27 cellular contexts compared by ENCODE assay signal in genomic region chr10:63363951-63364350, GRCh38.
A peak's percentile ranks its signal among the peaks of the same experiment; 100 is the strongest.
DNase-seq lines count a peak whose midpoint lies in the region; ATAC-seq, FAIRE-seq and TF ChIP-seq lines count a peak whose summit lies in the region.
"Had no signal": no experiment of that assay in that cellular context is flagged by ENCODE, and none has a peak within 500 bp of the region (broad histone marks: within the 10 kb centered on the region; RNA-seq: fewer than 3 reads in every experiment).

No MANE protein-coding gene starts in this region.

- no peaks in the 10 kb centered on the region for H3K27me3 ChIP-seq in Caco-2 (replicated peaks; ENCODE audit: control insufficient read depth, insufficient read depth, low read length)
- H3K27me3 ChIP-seq in HepG2 (ENCODE audit: control insufficient read depth in 1 of 2, insufficient read depth in 2 of 2, low read length in 2 of 2) = no peaks in the 10 kb centered on the region; a peak in 1 of 5 replicates
- no peaks in the 10 kb centered on the region for H3K27me3 ChIP-seq in right lobe of liver
- H3K27me3 ChIP-seq: BE2C, BLaER1 had no signal

- H3K9ac ChIP-seq in HepG2 (ENCODE audit: insufficient read depth, low read depth, low read length) = no peak overlapping the region
- H3K9ac ChIP-seq: BLaER1 had no signal

- H3K4me2 ChIP-seq in HepG2 (ENCODE audit: low read depth, low read length) = no peak overlapping the region
- H3K4me2 ChIP-seq: BLaER1 had no signal

- TF ChIP-seq POLR2A in HepG2 (IDR thresholded peaks at IDR 0.05; ENCODE audit: insufficient read depth in 1 of 2, low read depth in 2 of 2, low read length in 2 of 2) (no peak), right lobe of liver (IDR thresholded peaks at IDR 0.05) (no peak)

- peak; percentile 40 for ATAC-seq in left colon
- ATAC-seq in HepG2 = no peak
- peak in 3 of 4 donors; percentile 20 to 66 (median 37) for ATAC-seq in right lobe of liver
- no peak for ATAC-seq in left cardiac atrium
- ATAC-seq: GM12878 had no signal

- peaks cover 28% of the 10 kb centered on the region for H3K4me1 Mint-ChIP-seq in Caco-2 (ENCODE audit: low read depth, unreplicated experiment)
- no peaks in the 10 kb centered on the region for H3K4me1 Mint-ChIP-seq in type B pancreatic cell (ENCODE audit: unreplicated experiment)

- H3K27ac ChIP-seq in HepG2 (ENCODE audit: extremely low read length, insufficient read depth, low read length) (no peak overlapping the region), right lobe of liver (peak overlapping the region in 1 of 3 donors; percentile 69)
- H3K27ac ChIP-seq: BLaER1 had no signal

- no peaks in the 10 kb centered on the region for H3K9me3 Mint-ChIP-seq in Caco-2 (ENCODE audit: unreplicated experiment)
- no peaks in the 10 kb centered on the region for H3K9me3 Mint-ChIP-seq in type B pancreatic cell
- H3K9me3 Mint-ChIP-seq: CD14-positive monocyte; CD4-positive, alpha-beta memory T cell; CD4-positive, CD25-positive, alpha-beta regulatory T cell; CD8-positive, alpha-beta memory T cell had no signal

- no peaks in the 10 kb centered on the region for H3K36me3 ChIP-seq in Caco-2 (ENCODE audit: control insufficient read depth, insufficient read depth, low read length)
- no peaks in the 10 kb centered on the region for H3K36me3 ChIP-seq in HepG2 (replicated peaks in 1 of 2; ENCODE audit: control insufficient read depth in 1 of 2, insufficient read depth in 2 of 2, low read length in 2 of 2)
- H3K36me3 ChIP-seq in right lobe of liver = no peaks in the 10 kb centered on the region
- H3K36me3 ChIP-seq: BE2C had no signal

- H3K4me1 ChIP-seq in Caco-2 (peaks cover 19% of the 10 kb centered on the region), HepG2 (ENCODE audit: insufficient read depth, low read length) (peaks cover 29% of the 10 kb centered on the region), right lobe of liver (peaks cover 0 to 48% (median 18%) of the 10 kb centered on the region in 4 donors)
- H3K4me1 ChIP-seq: BE2C had no signal

- H3K27ac Mint-ChIP-seq in Caco-2 (ENCODE audit: unreplicated experiment) (peak overlapping the region; percentile 17), type B pancreatic cell (no peak overlapping the region)

- in situ Hi-C loops in HepG2 (cut with HindIII; ENCODE audit: extremely low pct_ligation_motif_present, low pct_unique_long_range_greater_than_20kb) = no loop called here

- BruUV-seq in Caco-2 (replicated peaks; lab: Mats Ljungman, UMichigan) = no TSS peak
- no TSS peak for BruUV-seq in HepG2 (replicated peaks; lab: Mats Ljungman, UMichigan)

- no peak for TF ChIP-seq EP300 in HepG2 (IDR thresholded peaks at IDR 0.05; ENCODE audit: low read depth in 2 of 2, low read length in 2 of 2)
- no peak for TF ChIP-seq EP300 in HepG2 (CRISPR knock-in tag; IDR thresholded peaks at IDR 0.05; ENCODE audit: borderline replicate concordance)

- 94% methylated on average over 7 of the region's 7 CpGs for WGBS in HepG2 (ENCODE audit: low lambda C conversion rate)
- WGBS in right lobe of liver (ENCODE audit: insufficient coverage, low coverage, low lambda C conversion rate, missing lambda C conversion rate) = 61% methylated on average over 5 of the region's 7 CpGs

- H3K9me3 ChIP-seq in Caco-2 (no peaks in the 10 kb centered on the region), HepG2 (ENCODE audit: low read length) (no peaks in the 10 kb centered on the region), right lobe of liver (no peaks in the 10 kb centered on the region)
- H3K9me3 ChIP-seq: BE2C, BLaER1 had no signal

- TF ChIP-seq RAD21 in HepG2 (CRISPR knock-in tag; IDR thresholded peaks at IDR 0.05) = no peak

- no peak for FAIRE-seq in HepG2 (lab: Jason Lieb, UNC)
- FAIRE-seq: A204.1, D721Med, G401.6, GM12878, GM12892, GM19239 had no signal

- CTCF ChIA-PET in Caco-2 (lab: Charles Lee) = no interaction called here
- CTCF ChIA-PET in HepG2 (lab: Yijun Ruan, JAX; ENCODE audit: low intra/inter-chr PET ratio, low total read pairs) = no interaction called here
- CTCF ChIA-PET in GM10248 (lab: Yijun Ruan, JAX) = interaction anchor here (2.3 kb wide), 1 partner anchor 12 kb away, joined by 4 read pairs; no protein-coding TSS in a partner anchor

- H3K4me3 Mint-ChIP-seq in Caco-2 (ENCODE audit: unreplicated experiment) (no peak overlapping the region), type B pancreatic cell (no peak overlapping the region)
- H3K4me3 Mint-ChIP-seq: CD14-positive monocyte; CD4-positive, alpha-beta memory T cell; CD4-positive, CD25-positive, alpha-beta regulatory T cell; CD8-positive, alpha-beta memory T cell had no signal

- H3K27me3 Mint-ChIP-seq in Caco-2 (ENCODE audit: insufficient read depth, unreplicated experiment) (no peaks in the 10 kb centered on the region), type B pancreatic cell (no peaks in the 10 kb centered on the region)
- H3K27me3 Mint-ChIP-seq: CD4-positive, alpha-beta memory T cell; CD4-positive, CD25-positive, alpha-beta regulatory T cell; CD8-positive, alpha-beta memory T cell had no signal

- intact Hi-C loops in Caco-2 (cut with micrococcal nuclease; ENCODE audit: unreplicated experiment) (no loop called here), left colon (cut with DNase I, micrococcal nuclease) (no loop called here), HepG2 (cut with micrococcal nuclease; ENCODE audit: unreplicated experiment) (loop anchor here (10.0 kb wide), 1 partner anchor 59 kb away; no protein-coding TSS in a partner anchor), right lobe of liver (cut with DNase I) (no loop called here), left cardiac atrium (cut with DNase I) (no loop called here)

- POLR2A ChIA-PET in Caco-2 (lab: Charles Lee) = no interaction called here
- POLR2A ChIA-PET in HepG2 (lab: Yijun Ruan, JAX) = no interaction called here
- POLR2A ChIA-PET in GM10248 (lab: Yijun Ruan, JAX) = no interaction called here

- no peaks in the 10 kb centered on the region; the same call in 1 of the 2 replicates for H4K20me1 ChIP-seq in HepG2 (ENCODE audit: insufficient read depth, low read length)
- H4K20me1 ChIP-seq: BLaER1 had no signal

- no peak overlapping the region for H2AFZ ChIP-seq in HepG2 (ENCODE audit: low read length)

- TF ChIP-seq CTCF in Caco-2 (IDR thresholded peaks at IDR 0.05; ENCODE audit: insufficient read depth in 1 of 2, low read depth in 1 of 2, low read length in 1 of 2, severe bottlenecking in 1 of 2, unreplicated experiment in 1 of 2) (no peak), HepG2 (CRISPR knock-in tag; IDR thresholded peaks at IDR 0.05) (no peak), right lobe of liver (IDR thresholded peaks at IDR 0.05) (no peak), type B pancreatic cell (conservative IDR thresholded peaks at IDR 0.05) (no peak), GM10248 (IDR thresholded peaks at IDR 0.05; ENCODE audit: control extremely low read depth, extremely low read depth, low read depth, missing control alignments) (no peak)

- peak; percentile 42 to 53 for DNase-seq in Caco-2
- DNase-seq in left colon = no peak
- no peak for DNase-seq in HepG2 (ENCODE audit: low spot score)
- DNase-seq in right lobe of liver = peak in 1 of 3 donors; percentile 60
- DNase-seq in left cardiac atrium = no peak
- DNase-seq in mesenteric fat pad (ENCODE audit: low spot score) = no peak
- DNase-seq in type B pancreatic cell (ENCODE audit: extremely low spot score, unreplicated experiment) = no peak
- no peak for DNase-seq in GM10248 (ENCODE audit: extremely low spot score)
- DNase-seq: 8988T; ACHN; BE2C; C1 segment of cervical spinal cord; Calu3; CD4-positive, alpha-beta memory T cell; CD4-positive, CD25-positive, alpha-beta regulatory T cell; CD8-positive, alpha-beta memory T cell; COR-L47; DMS79 treated with DMSO at 0.1 percent for 48 hours; GF-D8 had no signal

- H3K4me3 ChIP-seq in Caco-2 (ENCODE audit: low read depth, low read length) = no peak overlapping the region
- H3K4me3 ChIP-seq in HepG2 (replicated peaks in 1 of 3; ENCODE audit: insufficient read depth in 1 of 3, low read depth in 2 of 3, low read length in 3 of 3) = no peak overlapping the region
- H3K4me3 ChIP-seq in right lobe of liver = no peak overlapping the region
- H3K4me3 ChIP-seq: BLaER1, GM12878 had no signal

- H3K79me2 ChIP-seq in HepG2 (ENCODE audit: insufficient read depth, low read length) = peaks cover 11% of the 10 kb centered on the region

- peaks cover 15% of the 10 kb centered on the region for H3K36me3 Mint-ChIP-seq in Caco-2 (ENCODE audit: insufficient read depth, unreplicated experiment)
- peaks cover 4% of the 10 kb centered on the region for H3K36me3 Mint-ChIP-seq in type B pancreatic cell

TF ChIP-seq in HepG2, 621 proteins besides CTCF, POLR2A, EP300 and RAD21 (continues in another document):
- no peak for TF ChIP-seq ZNF567 (CRISPR knock-in tag; IDR thresholded peaks at IDR 0.05; ENCODE audit: borderline replicate concordance)
- TF ChIP-seq ZNF770 (CRISPR knock-in tag; IDR thresholded peaks at IDR 0.05) = 0 out of 2 replicates have a peak, but pooled peaks have one; percentile 22
- no peak for TF ChIP-seq ZNF333 (CRISPR knock-in tag; IDR thresholded peaks at IDR 0.05; ENCODE audit: borderline replicate concordance)

Comparison
In these comparisons a context has a peak if more than half of its experiments do, and no peak if none do; other contexts are left out.
1. ATAC-seq: peak in left colon (single experiment) and right lobe of liver (3 of 4); none in HepG2 (single experiment) and left cardiac atrium (0 of 2).
2. DNase-seq: peak in Caco-2 (2 of 2); none in left colon (0 of 2), HepG2 (single experiment), left cardiac atrium (single experiment), mesenteric fat pad (single experiment), type B pancreatic cell (single experiment) and GM10248 (single experiment).